25 cellular contexts compared by ENCODE assay signal in genomic region chr10:27188897-27189296, GRCh38.
"Had no signal": no experiment of that assay in that cellular context is flagged by ENCODE, and none has a peak within 500 bp of the region (broad histone marks: within the 10 kb centered on the region; RNA-seq: fewer than 3 reads in every experiment).

No MANE protein-coding gene starts in this region.

- H3K27me3 Mint-ChIP-seq: activated naive CD4-positive, alpha-beta T cell treated with anti-CD3 and anti-CD28 coated beads, Interleukin-2, amount 10 ng/mL, durations not matched to agents 7 days and 5 days; activated naive CD8-positive, alpha-beta T cell treated with anti-CD3 and anti-CD28 coated beads for 36 hours; T-helper 17 cell had no signal

- H3K27ac Mint-ChIP-seq: activated CD8-positive, alpha-beta T cell treated with anti-CD3 and anti-CD28 coated beads, Interleukin-2, amount 10 ng/mL, durations not matched to agents 7 days and 5 days; activated naive CD4-positive, alpha-beta T cell treated with anti-CD3 and anti-CD28 coated beads, Interleukin-2, amount 10 ng/mL, durations not matched to agents 7 days and 5 days; activated naive CD8-positive, alpha-beta T cell treated with anti-CD3 and anti-CD28 coated beads for 36 hours; T-helper 17 cell had no signal

- H3K27me3 ChIP-seq: brain microvascular endothelial cell, MG63, SJSA1 had no signal

- ATAC-seq: activated CD8-positive, alpha-beta T cell treated with anti-CD3 and anti-CD28 coated beads, Interleukin-2, amount 10 ng/mL, durations not matched to agents 7 days and 5 days; T-helper 17 cell had no signal

- H3K4me1 Mint-ChIP-seq: activated naive CD8-positive, alpha-beta T cell treated with anti-CD3 and anti-CD28 coated beads for 36 hours had no signal

- H3K9me3 Mint-ChIP-seq: activated naive CD4-positive, alpha-beta T cell treated with anti-CD3 and anti-CD28 coated beads, Interleukin-2, amount 10 ng/mL, durations not matched to agents 7 days and 5 days; activated naive CD8-positive, alpha-beta T cell treated with anti-CD3 and anti-CD28 coated beads for 36 hours had no signal

- H3K27ac ChIP-seq: brain microvascular endothelial cell, SJSA1 had no signal

- H3K4me3 ChIP-seq: MG63, SJSA1 had no signal

- H3K4me3 Mint-ChIP-seq: activated CD8-positive, alpha-beta T cell treated with anti-CD3 and anti-CD28 coated beads, Interleukin-2, amount 10 ng/mL, durations not matched to agents 7 days and 5 days; activated naive CD4-positive, alpha-beta T cell treated with anti-CD3 and anti-CD28 coated beads, Interleukin-2, amount 10 ng/mL, durations not matched to agents 7 days and 5 days; activated naive CD8-positive, alpha-beta T cell treated with anti-CD3 and anti-CD28 coated beads for 36 hours; T-helper 17 cell had no signal

- DNase-seq: activated CD4-positive, alpha-beta T cell treated with anti-CD3 and anti-CD28 coated beads for 48 hours; activated CD4-positive, alpha-beta T cell treated with anti-CD3 and anti-CD28 coated beads, Interleukin-2, amount 50 U/mL, for 4 hours; activated CD4-positive, CD25-positive, alpha-beta regulatory T cell treated with anti-CD3 and anti-CD28 coated beads, Interleukin-2, amount 50 U/mL, for 72 hours; activated CD8-positive, alpha-beta memory T cell treated with anti-CD3 and anti-CD28 coated beads, Interleukin-2, amount 50 U/mL, for 48 hours; activated CD8-positive, alpha-beta T cell treated with anti-CD3 and anti-CD28 coated beads, Interleukin-2, amount 10 ng/mL, durations not matched to agents 7 days and 5 days; activated gamma-delta T cell; activated naive CD4-positive, alpha-beta T cell treated with anti-CD3 and anti-CD28 coated beads, Interleukin-2, amount 10 ng/mL, durations not matched to agents 7 days and 5 days; activated naive CD8-positive, alpha-beta T cell treated with anti-CD3 and anti-CD28 coated beads for 36 hours; activated T-cell treated with anti-CD3 and anti-CD28 coated beads, Interleukin-2, amount 50 U/mL, for 1 hour; brain microvascular endothelial cell; MG63; MV-4-11; NCI-H1105; NCI-H1436; NCI-H1694 treated with DMSO at 0.1 percent for 48 hours; NCI-H2029 treated with DMSO at 0.1 percent for 48 hours; NCI-H345; NCI-H510A; NCI-H526 treated with DMSO at 0.1 percent for 48 hours; NCI-H82; NK-92 treated with Interleukin-12 subunit alpha and Interleukin-12 subunit beta, amount 100 ng/mL, for 24 hours; SHP77; T-helper 17 cell; T-helper 9 cell had no signal
